34 cellular contexts compared by ENCODE assay signal in genomic region chr5:98583572-98583971, GRCh38.
"Had no signal": no experiment of that assay in that cellular context is flagged by ENCODE, and none has a peak within 500 bp of the region (broad histone marks: within the 10 kb centered on the region; RNA-seq: fewer than 3 reads in every experiment).

No MANE protein-coding gene starts in this region.

- DNase-seq: Karpas-422, KG1, MG63, MM.1S, MV-4-11, NCI-H1048, NCI-H1092, NCI-H1092 treated with DMSO at 0.1 percent for 48 hours, NCI-H1105, NCI-H1105 treated with DMSO at 0.1 percent for 48 hours, NCI-H1417, NCI-H1417 treated with DMSO at 0.1 percent for 48 hours, NCI-H1436, NCI-H1436 treated with DMSO at 0.1 percent for 48 hours, NCI-H146, NCI-H1694, NCI-H1694 treated with DMSO at 0.1 percent for 48 hours, NCI-H187, NCI-H187 treated with DMSO at 0.1 percent for 48 hours, NCI-H1930, NCI-H2029, NCI-H2029 treated with DMSO at 0.1 percent for 48 hours, NCI-H2081, NCI-H2081 treated with DMSO at 0.1 percent for 48 hours, NCI-H2107, NCI-H2171, NCI-H2171 treated with DMSO at 0.1 percent for 48 hours, NCI-H2227 treated with DMSO at 0.1 percent for 48 hours, NCI-H226, NCI-H345, NCI-H446, NCI-H446 treated with DMSO at 0.1 percent for 48 hours, NCI-H510A had no signal

- H3K27ac ChIP-seq: KMS-11 had no signal

- H3K27me3 ChIP-seq: MG63 had no signal

- H3K4me3 ChIP-seq: MG63 had no signal

- H3K36me3 ChIP-seq: MG63 had no signal

- H3K9me3 ChIP-seq: MG63 had no signal
